ENCODE assay signal across 8 cellular contexts in the genomic region with DNA sequence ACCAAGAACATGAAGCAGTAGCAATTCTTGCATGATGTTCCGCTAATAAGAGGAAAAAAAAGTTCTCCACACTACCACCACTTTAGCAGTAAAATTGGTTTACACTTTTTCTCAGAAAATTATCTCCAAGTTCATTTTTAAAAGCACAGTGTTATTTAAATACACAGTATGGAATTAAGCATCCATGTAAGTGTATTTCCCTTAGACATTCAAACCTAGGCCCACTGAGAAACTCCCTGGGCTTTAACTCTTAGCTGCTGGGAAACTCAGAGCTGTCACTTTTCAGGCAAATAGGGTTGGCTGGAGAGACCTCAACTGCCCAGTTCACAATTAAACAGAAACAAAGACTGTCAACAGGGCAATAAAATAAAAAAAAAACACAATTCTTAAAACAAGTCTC. TPM values are rescaled to one million over a fixed set of nuclear protein-coding genes. Genes with fewer than 3 reads are reported as not detected.
A peak's percentile ranks its signal among the peaks of the same experiment; 100 is the strongest.
DNase-seq lines count a peak whose midpoint lies in the region; ATAC-seq and TF ChIP-seq lines count a peak whose summit lies in the region.

No MANE protein-coding gene starts in this region.

- H3K9ac ChIP-seq in duodenal mucosa (ENCODE audit: low read depth in 1 of 2, low read length in 2 of 2) (peak overlapping the region in 1 of 2 donors; percentile 41), neural cell (ENCODE audit: low read length) (peak overlapping the region; percentile 92)

- TF ChIP-seq RAD21 in neural cell (conservative IDR thresholded peaks at IDR 0.05) = no peak

- ATAC-seq in GM19452 (IDR thresholded peaks at IDR 0.05; ENCODE audit: unreplicated experiment) (no peak), HG02642 (IDR thresholded peaks at IDR 0.05; ENCODE audit: poor library complexity, unreplicated experiment) (no peak)

- no peak overlapping the region for H3K27ac ChIP-seq in duodenal mucosa (ENCODE audit: low read depth, low read length)
- H3K27ac ChIP-seq in neural cell (ENCODE audit: low read length) = peak overlapping the region; percentile 91

- H3K4me1 ChIP-seq in duodenal mucosa (ENCODE audit: control insufficient read depth in 1 of 2, insufficient read depth in 2 of 2, low read length in 2 of 2) = peaks cover 25 to 30% of the 10 kb centered on the region in 2 donors

- H3K4me3 ChIP-seq in AG09309 (ENCODE audit: control insufficient read depth, low read depth, low read length) = peak overlapping the region; percentile 2; the same call in 1 of the 2 replicates
- H3K4me3 ChIP-seq in Jurkat, Clone E6-1 (ENCODE audit: low read length) = peak overlapping the region; percentile 92
- H3K4me3 ChIP-seq in duodenal mucosa (ENCODE audit: low read depth in 1 of 2, low read length in 2 of 2) = peak overlapping the region; percentile 82 to 85
- H3K4me3 ChIP-seq in neural cell (ENCODE audit: low read length) = peak overlapping the region; percentile 91

- peaks cover 68% of the 10 kb centered on the region for H3K79me2 ChIP-seq in neural cell (replicated peaks; ENCODE audit: insufficient read depth, low read length)

- H4K20me1 ChIP-seq in neural cell (ENCODE audit: insufficient read depth) = peaks cover 10% of the 10 kb centered on the region

- H3F3A ChIP-seq in neural cell (ENCODE audit: insufficient read depth, low read length, poor library complexity, severe bottlenecking) = peaks cover 6% of the 10 kb centered on the region

- peak overlapping the region; percentile 91 for H3K4me2 ChIP-seq in neural cell (ENCODE audit: low read length)

- DNase-seq in AG09309 (ENCODE audit: low read depth) (no peak), Ammon's horn (ENCODE audit: low spot score) (no peak), NCI-H187 treated with DMSO at 0.1 percent for 48 hours (lab: John Stamatoyannopoulos, UW) (no peak)
- no peak for DNase-seq in Jurkat, Clone E6-1 (ENCODE audit: low read depth, low spot score)

- H3K36me3 ChIP-seq in duodenal mucosa (ENCODE audit: control insufficient read depth in 1 of 2, insufficient read depth in 2 of 2, low read length in 2 of 2) = peaks cover 0 to 2% of the 10 kb centered on the region in 2 donors
- H3K36me3 ChIP-seq in neural cell (ENCODE audit: insufficient read depth, low read length) = no peaks in the 10 kb centered on the region

- TF ChIP-seq CTCF in AG09309 (IDR thresholded peaks at IDR 0.05; ENCODE audit: control insufficient read depth, insufficient read depth, low read depth, low read length, missing control alignments) (no peak), neural cell (IDR thresholded peaks at IDR 0.05; ENCODE audit: poor library complexity, severe bottlenecking) (no peak)

- H3K27me3 ChIP-seq in duodenal mucosa (ENCODE audit: control insufficient read depth in 1 of 2, insufficient read depth in 2 of 2, low read length in 2 of 2) = no peaks in the 10 kb centered on the region
- H3K27me3 ChIP-seq in neural cell (ENCODE audit: insufficient read depth, low read depth, low read length) = no peaks in the 10 kb centered on the region

- no peak overlapping the region for H2AFZ ChIP-seq in neural cell (ENCODE audit: low read depth, low read length)

- H3K9me3 ChIP-seq in duodenal mucosa (ENCODE audit: control insufficient read depth in 1 of 2, low read length in 2 of 2) (no peaks in the 10 kb centered on the region), neural cell (ENCODE audit: low read length) (no peaks in the 10 kb centered on the region)

- no peak for TF ChIP-seq EP300 in neural cell (conservative IDR thresholded peaks at IDR 0.05; ENCODE audit: poor library complexity, severe bottlenecking)

- H3K9me2 ChIP-seq in neural cell (ENCODE audit: insufficient read depth, low read length) = no peaks in the 10 kb centered on the region

TF ChIP-seq in neural cell, 6 proteins besides CTCF, POLR2A, EP300 and RAD21:
- TF ChIP-seq, protein P1, sequence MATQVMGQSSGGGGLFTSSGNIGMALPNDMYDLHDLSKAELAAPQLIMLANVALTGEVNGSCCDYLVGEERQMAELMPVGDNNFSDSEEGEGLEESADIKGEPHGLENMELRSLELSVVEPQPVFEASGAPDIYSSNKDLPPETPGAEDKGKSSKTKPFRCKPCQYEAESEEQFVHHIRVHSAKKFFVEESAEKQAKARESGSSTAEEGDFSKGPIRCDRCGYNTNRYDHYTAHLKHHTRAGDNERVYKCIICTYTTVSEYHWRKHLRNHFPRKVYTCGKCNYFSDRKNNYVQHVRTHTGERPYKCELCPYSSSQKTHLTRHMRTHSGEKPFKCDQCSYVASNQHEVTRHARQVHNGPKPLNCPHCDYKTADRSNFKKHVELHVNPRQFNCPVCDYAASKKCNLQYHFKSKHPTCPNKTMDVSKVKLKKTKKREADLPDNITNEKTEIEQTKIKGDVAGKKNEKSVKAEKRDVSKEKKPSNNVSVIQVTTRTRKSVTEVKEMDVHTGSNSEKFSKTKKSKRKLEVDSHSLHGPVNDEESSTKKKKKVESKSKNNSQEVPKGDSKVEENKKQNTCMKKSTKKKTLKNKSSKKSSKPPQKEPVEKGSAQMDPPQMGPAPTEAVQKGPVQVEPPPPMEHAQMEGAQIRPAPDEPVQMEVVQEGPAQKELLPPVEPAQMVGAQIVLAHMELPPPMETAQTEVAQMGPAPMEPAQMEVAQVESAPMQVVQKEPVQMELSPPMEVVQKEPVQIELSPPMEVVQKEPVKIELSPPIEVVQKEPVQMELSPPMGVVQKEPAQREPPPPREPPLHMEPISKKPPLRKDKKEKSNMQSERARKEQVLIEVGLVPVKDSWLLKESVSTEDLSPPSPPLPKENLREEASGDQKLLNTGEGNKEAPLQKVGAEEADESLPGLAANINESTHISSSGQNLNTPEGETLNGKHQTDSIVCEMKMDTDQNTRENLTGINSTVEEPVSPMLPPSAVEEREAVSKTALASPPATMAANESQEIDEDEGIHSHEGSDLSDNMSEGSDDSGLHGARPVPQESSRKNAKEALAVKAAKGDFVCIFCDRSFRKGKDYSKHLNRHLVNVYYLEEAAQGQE (IDR thresholded peaks at IDR 0.05; ENCODE audit: borderline replicate concordance) = no peak
- TF ChIP-seq EZH2 (IDR thresholded peaks at IDR 0.05; ENCODE audit: borderline replicate concordance, insufficient read depth, low read length, poor library complexity, severe bottlenecking) (no peak), SMC3 (conservative IDR thresholded peaks at IDR 0.05; ENCODE audit: poor library complexity) (no peak), MXI1 (conservative IDR thresholded peaks at IDR 0.05; ENCODE audit: poor library complexity, severe bottlenecking) (no peak), POLR2AphosphoS5 (IDR thresholded peaks at IDR 0.05) (no peak), TAF1 (IDR thresholded peaks at IDR 0.05; ENCODE audit: low read depth) (no peak)

RNA-seq across cellular contexts. Expression of gene GNAQ, which starts 2.7 kb away (rescaled TPM):
- 39.3 TPM for polyA plus RNA-seq in Jurkat, Clone E6-1 (2012; ENCODE audit: insufficient read depth, insufficient read length)
- polyA plus RNA-seq in neural cell = 74.2 and 86.7 TPM in 2 replicates
- polyA minus RNA-seq in neural cell = 159 and 188 TPM in 2 replicates

Comparison
In these comparisons a context has a peak if more than half of its experiments do, and no peak if none do; other contexts are left out.
1. H3K4me3 ChIP-seq: peak in every context shown above with its lines; median percentile 92 in Jurkat, Clone E6-1; 91 in neural cell; 84 in duodenal mucosa; 2 in AG09309.